ENCODE assay signal across 8 cellular contexts in genomic region chr2:234257859-234258561, GRCh38.
DNase-seq lines count a peak whose midpoint lies in the region; ATAC-seq, FAIRE-seq and TF ChIP-seq lines count a peak whose summit lies in the region.

No MANE protein-coding gene starts in this region.

- H3K4me1 Mint-ChIP-seq in endothelial cell (ENCODE audit: unreplicated experiment) = no peaks in the 10 kb centered on the region
- peaks cover 0 to 30% (median 20%) of the 10 kb centered on the region in 7 donors for H3K4me1 Mint-ChIP-seq in naive thymus-derived CD4-positive, alpha-beta T cell

- H3K27me3 Mint-ChIP-seq in endothelial cell (ENCODE audit: unreplicated experiment) = peaks cover 2% of the 10 kb centered on the region
- no peaks in the 10 kb centered on the region for H3K27me3 Mint-ChIP-seq in naive thymus-derived CD4-positive, alpha-beta T cell

- no peaks in the 10 kb centered on the region for H3K27me3 ChIP-seq in naive thymus-derived CD4-positive, alpha-beta T cell (ENCODE audit: control insufficient read depth in 2 of 2, insufficient read depth in 2 of 2, low read length in 2 of 2)
- H3K27me3 ChIP-seq in effector memory CD4-positive, alpha-beta T cell (replicated peaks; ENCODE audit: control insufficient read depth, insufficient read depth, low read length, poor library complexity, severe bottlenecking) = no peaks in the 10 kb centered on the region

- peak; percentile 99 for FAIRE-seq in RCC 7860 (lab: Jason Lieb, UNC)

- ATAC-seq in naive thymus-derived CD4-positive, alpha-beta T cell = peak; percentile 34
- ATAC-seq in HG03175 (IDR thresholded peaks at IDR 0.05; ENCODE audit: unreplicated experiment) = no peak

- POLR2A ChIA-PET in naive thymus-derived CD4-positive, alpha-beta T cell (lab: Charles Lee) = no interaction called here

- no peaks in the 10 kb centered on the region for H3K4me1 ChIP-seq in naive thymus-derived CD4-positive, alpha-beta T cell (ENCODE audit: control insufficient read depth in 2 of 2, insufficient read depth in 2 of 2, low read length in 2 of 2)
- H3K4me1 ChIP-seq in effector memory CD4-positive, alpha-beta T cell (ENCODE audit: control insufficient read depth, insufficient read depth, low read length, poor library complexity, severe bottlenecking) = peaks cover 4% of the 10 kb centered on the region

- no peak overlapping the region for H3K4me3 Mint-ChIP-seq in endothelial cell (ENCODE audit: unreplicated experiment)
- H3K4me3 Mint-ChIP-seq in naive thymus-derived CD4-positive, alpha-beta T cell = no peak overlapping the region

- DNase-seq in stimulated activated CD4-positive, alpha-beta T cell treated with anti-CD3 and anti-CD28 coated beads, Interleukin-12 subunit alpha, Interleukin-12 subunit beta, amount 100 ng/mL, for 48 hours (ENCODE audit: low read depth in 2 of 3, low spot score in 1 of 3) = peak in 2 of 3 donors; percentile 13 to 43
- no peak for DNase-seq in stimulated activated CD4-positive, alpha-beta T cell treated with anti-CD3 and anti-CD28 coated beads, Interleukin-4, amount 100 ng/mL, for 1 hour
- DNase-seq in RCC 7860 (ENCODE audit: low spot score) = peak; percentile 99
- peak; percentile 36 for DNase-seq in endothelial cell (ENCODE audit: low spot score)
- peak in 1 of 9 donors; percentile 42 for DNase-seq in naive thymus-derived CD4-positive, alpha-beta T cell
- no peak for DNase-seq in RPMI8226
- no peak for DNase-seq in effector memory CD4-positive, alpha-beta T cell

- no peak overlapping the region for H3K27ac ChIP-seq in naive thymus-derived CD4-positive, alpha-beta T cell (ENCODE audit: low read depth, low read length)
- no peak overlapping the region for H3K27ac ChIP-seq in effector memory CD4-positive, alpha-beta T cell (ENCODE audit: insufficient read depth, low read length, poor library complexity, severe bottlenecking)

- no peaks in the 10 kb centered on the region for H3K9me3 Mint-ChIP-seq in endothelial cell (ENCODE audit: unreplicated experiment)
- H3K9me3 Mint-ChIP-seq in naive thymus-derived CD4-positive, alpha-beta T cell = peaks cover 0 to 9% (median 0%) of the 10 kb centered on the region in 11 donors

- intact Hi-C loops in naive thymus-derived CD4-positive, alpha-beta T cell (cut with micrococcal nuclease) = loop anchor here in 1 of 2 donors (1.0 to 2.0 kb wide), 2 partner anchors 13 to 123 kb away; no protein-coding TSS in a partner anchor

- no peaks in the 10 kb centered on the region for H3K36me3 ChIP-seq in naive thymus-derived CD4-positive, alpha-beta T cell (ENCODE audit: control insufficient read depth in 2 of 3, insufficient read depth in 3 of 3, low read length in 3 of 3)
- H3K36me3 ChIP-seq in effector memory CD4-positive, alpha-beta T cell (ENCODE audit: control insufficient read depth, insufficient read depth, low read length) = no peaks in the 10 kb centered on the region

- H3K4me3 ChIP-seq in naive thymus-derived CD4-positive, alpha-beta T cell (ENCODE audit: low read length) = no peak overlapping the region
- H3K4me3 ChIP-seq in effector memory CD4-positive, alpha-beta T cell (ENCODE audit: insufficient read depth, low read depth, low read length, poor library complexity, severe bottlenecking) = no peak overlapping the region

- no peak overlapping the region for H3K27ac Mint-ChIP-seq in endothelial cell (ENCODE audit: unreplicated experiment)
- peak overlapping the region in 1 of 9 donors; percentile 35 for H3K27ac Mint-ChIP-seq in naive thymus-derived CD4-positive, alpha-beta T cell

- no peaks in the 10 kb centered on the region for H3K9me3 ChIP-seq in naive thymus-derived CD4-positive, alpha-beta T cell (ENCODE audit: control insufficient read depth in 2 of 3, low read length in 3 of 3)
- no peaks in the 10 kb centered on the region for H3K9me3 ChIP-seq in effector memory CD4-positive, alpha-beta T cell (ENCODE audit: control insufficient read depth, low read length)

- CTCF ChIA-PET in naive thymus-derived CD4-positive, alpha-beta T cell (lab: Charles Lee) = interaction anchor here (0.6 to 1.0 kb wide), 3 partner anchors 10 to 437 kb away, joined by 3 to 4 read pairs (median 3); no protein-coding TSS in a partner anchor

- no peak for TF ChIP-seq CTCF in endothelial cell (IDR thresholded peaks at IDR 0.05; ENCODE audit: unreplicated experiment)

- no peaks in the 10 kb centered on the region for H3K36me3 Mint-ChIP-seq in endothelial cell (ENCODE audit: low read depth, unreplicated experiment)
- peaks cover 0 to 15% (median 0%) of the 10 kb centered on the region in 5 donors for H3K36me3 Mint-ChIP-seq in naive thymus-derived CD4-positive, alpha-beta T cell

Comparison
In these comparisons a context has a peak if more than half of its experiments do, and no peak if none do; other contexts are left out.
1. DNase-seq: peak in stimulated activated CD4-positive, alpha-beta T cell treated with anti-CD3 and anti-CD28 coated beads, Interleukin-12 subunit alpha, Interleukin-12 subunit beta, amount 100 ng/mL, for 48 hours (2 of 3), RCC 7860 (single experiment) and endothelial cell (single experiment); none in stimulated activated CD4-positive, alpha-beta T cell treated with anti-CD3 and anti-CD28 coated beads, Interleukin-4, amount 100 ng/mL, for 1 hour (single experiment), RPMI8226 (single experiment) and effector memory CD4-positive, alpha-beta T cell (0 of 3).